In the genomic region with DNA sequence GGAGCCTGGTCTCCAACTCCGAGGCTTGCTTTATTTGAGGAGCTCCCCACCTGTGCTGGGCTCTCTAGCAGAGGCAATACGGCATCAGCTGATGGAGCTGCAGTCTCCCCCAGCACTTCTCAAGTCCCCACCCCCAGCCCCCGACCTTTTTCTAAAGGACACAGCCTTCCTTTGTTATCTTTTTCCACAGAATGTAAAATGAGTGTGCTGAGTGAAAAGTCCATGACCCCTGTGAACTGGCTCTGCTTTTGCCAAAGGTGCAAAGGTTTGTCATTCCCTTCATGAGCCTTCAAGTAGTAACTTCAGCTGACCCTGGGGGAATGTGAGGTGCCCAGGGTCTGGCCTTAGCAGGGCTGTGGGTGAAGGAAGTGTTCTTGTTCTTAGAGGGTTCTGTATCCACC, we compare ENCODE assay signal across 1 cellular context.
A peak's percentile ranks its signal among the peaks of the same experiment; 100 is the strongest.
TF ChIP-seq lines count a peak whose summit lies in the region.

No MANE protein-coding gene starts in this region.

TF ChIP-seq in K562, 482 proteins besides CTCF, POLR2A, EP300 and RAD21 (continued from another document and continues in another):
- TF ChIP-seq, protein P1, sequence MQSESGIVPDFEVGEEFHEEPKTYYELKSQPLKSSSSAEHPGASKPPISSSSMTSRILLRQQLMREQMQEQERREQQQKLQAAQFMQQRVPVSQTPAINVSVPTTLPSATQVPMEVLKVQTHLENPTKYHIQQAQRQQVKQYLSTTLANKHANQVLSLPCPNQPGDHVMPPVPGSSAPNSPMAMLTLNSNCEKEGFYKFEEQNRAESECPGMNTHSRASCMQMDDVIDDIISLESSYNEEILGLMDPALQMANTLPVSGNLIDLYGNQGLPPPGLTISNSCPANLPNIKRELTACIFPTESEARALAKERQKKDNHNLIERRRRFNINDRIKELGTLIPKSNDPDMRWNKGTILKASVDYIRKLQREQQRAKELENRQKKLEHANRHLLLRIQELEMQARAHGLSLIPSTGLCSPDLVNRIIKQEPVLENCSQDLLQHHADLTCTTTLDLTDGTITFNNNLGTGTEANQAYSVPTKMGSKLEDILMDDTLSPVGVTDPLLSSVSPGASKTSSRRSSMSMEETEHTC (IDR thresholded peaks at IDR 0.05): no peak
- no peak for TF ChIP-seq GTF2F1 (IDR thresholded peaks at IDR 0.05; ENCODE audit: low read depth, low read length)
- no peak for TF ChIP-seq FOXO4 (CRISPR knock-in tag; IDR thresholded peaks at IDR 0.05)
- TF ChIP-seq ZNF717 (CRISPR knock-in tag; IDR thresholded peaks at IDR 0.05): no peak
- TF ChIP-seq ILF3 (IDR thresholded peaks at IDR 0.05; ENCODE audit: borderline replicate concordance): no peak
- TF ChIP-seq, protein P2, sequence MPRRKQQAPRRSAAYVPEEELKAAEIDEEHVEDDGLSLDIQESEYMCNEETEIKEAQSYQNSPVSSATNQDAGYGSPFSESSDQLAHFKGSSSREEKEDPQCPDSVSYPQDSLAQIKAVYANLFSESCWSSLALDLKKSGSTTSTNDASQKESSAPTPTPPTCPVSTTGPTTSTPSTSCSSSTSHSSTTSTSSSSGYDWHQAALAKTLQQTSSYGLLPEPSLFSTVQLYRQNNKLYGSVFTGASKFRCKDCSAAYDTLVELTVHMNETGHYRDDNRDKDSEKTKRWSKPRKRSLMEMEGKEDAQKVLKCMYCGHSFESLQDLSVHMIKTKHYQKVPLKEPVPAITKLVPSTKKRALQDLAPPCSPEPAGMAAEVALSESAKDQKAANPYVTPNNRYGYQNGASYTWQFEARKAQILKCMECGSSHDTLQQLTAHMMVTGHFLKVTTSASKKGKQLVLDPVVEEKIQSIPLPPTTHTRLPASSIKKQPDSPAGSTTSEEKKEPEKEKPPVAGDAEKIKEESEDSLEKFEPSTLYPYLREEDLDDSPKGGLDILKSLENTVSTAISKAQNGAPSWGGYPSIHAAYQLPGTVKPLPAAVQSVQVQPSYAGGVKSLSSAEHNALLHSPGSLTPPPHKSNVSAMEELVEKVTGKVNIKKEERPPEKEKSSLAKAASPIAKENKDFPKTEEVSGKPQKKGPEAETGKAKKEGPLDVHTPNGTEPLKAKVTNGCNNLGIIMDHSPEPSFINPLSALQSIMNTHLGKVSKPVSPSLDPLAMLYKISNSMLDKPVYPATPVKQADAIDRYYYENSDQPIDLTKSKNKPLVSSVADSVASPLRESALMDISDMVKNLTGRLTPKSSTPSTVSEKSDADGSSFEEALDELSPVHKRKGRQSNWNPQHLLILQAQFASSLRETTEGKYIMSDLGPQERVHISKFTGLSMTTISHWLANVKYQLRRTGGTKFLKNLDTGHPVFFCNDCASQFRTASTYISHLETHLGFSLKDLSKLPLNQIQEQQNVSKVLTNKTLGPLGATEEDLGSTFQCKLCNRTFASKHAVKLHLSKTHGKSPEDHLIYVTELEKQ (CRISPR knock-in tag; IDR thresholded peaks at IDR 0.05): no peak
- no peak for TF ChIP-seq TFE3 (CRISPR knock-in tag; IDR thresholded peaks at IDR 0.05)
- TF ChIP-seq ELF4 (CRISPR knock-in tag; IDR thresholded peaks at IDR 0.05): no peak
- TF ChIP-seq ZNF431 (CRISPR knock-in tag; IDR thresholded peaks at IDR 0.05): no peak
- TF ChIP-seq TCF3 (CRISPR knock-in tag; IDR thresholded peaks at IDR 0.05): peak; percentile 54
- TF ChIP-seq ZNF407 (IDR thresholded peaks at IDR 0.05; ENCODE audit: low read depth): no peak
- no peak for TF ChIP-seq KDM2B (CRISPR knock-in tag; IDR thresholded peaks at IDR 0.05)
- no peak for TF ChIP-seq RBM25 (IDR thresholded peaks at IDR 0.05; ENCODE audit: low read depth, low read length, severe bottlenecking)
- TF ChIP-seq KDM4B (IDR thresholded peaks at IDR 0.05; ENCODE audit: borderline replicate concordance in 2 of 2, low read depth in 1 of 2): no peak
- no peak for TF ChIP-seq SIRT6 (IDR thresholded peaks at IDR 0.05; ENCODE audit: low read depth, low read length)
- no peak for TF ChIP-seq ZZZ3 (IDR thresholded peaks at IDR 0.05)
- no peak for TF ChIP-seq ZNF263 (CRISPR knock-in tag; IDR thresholded peaks at IDR 0.05; ENCODE audit: borderline replicate concordance)
- TF ChIP-seq NFYB (IDR thresholded peaks at IDR 0.05; ENCODE audit: extremely low read depth, insufficient read length): no peak
- TF ChIP-seq HMG20A (CRISPR knock-in tag; conservative IDR thresholded peaks at IDR 0.05): no peak
- TF ChIP-seq, protein P3, sequence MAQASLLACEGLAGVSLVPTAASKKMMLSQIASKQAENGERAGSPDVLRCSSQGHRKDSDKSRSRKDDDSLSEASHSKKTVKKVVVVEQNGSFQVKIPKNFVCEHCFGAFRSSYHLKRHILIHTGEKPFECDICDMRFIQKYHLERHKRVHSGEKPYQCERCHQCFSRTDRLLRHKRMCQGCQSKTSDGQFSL (CRISPR knock-in tag; IDR thresholded peaks at IDR 0.05): no peak
- TF ChIP-seq, protein P3 (tag; IDR thresholded peaks at IDR 0.05): no peak
- no peak for TF ChIP-seq RNF219 (CRISPR knock-in tag; IDR thresholded peaks at IDR 0.05)
- TF ChIP-seq MBD2 (IDR thresholded peaks at IDR 0.05; ENCODE audit: borderline replicate concordance, low read depth): 0 out of 2 replicates have a peak, but pooled peaks have one; percentile 16
- no peak for TF ChIP-seq RCOR1 (IDR thresholded peaks at IDR 0.05; ENCODE audit: borderline replicate concordance in 1 of 2, low read depth in 2 of 2, low read length in 2 of 2)
- no peak for TF ChIP-seq CTBP1 (IDR thresholded peaks at IDR 0.05; ENCODE audit: borderline replicate concordance)
- TF ChIP-seq ELK3 (CRISPR knock-in tag; IDR thresholded peaks at IDR 0.05): no peak
- TF ChIP-seq EZH2 (IDR thresholded peaks at IDR 0.05; ENCODE audit: borderline replicate concordance, low read depth, low read length): no peak
- TF ChIP-seq CCNT2 (IDR thresholded peaks at IDR 0.05; ENCODE audit: borderline replicate concordance, extremely low read depth, insufficient read length, low read depth, low read length): no peak
- TF ChIP-seq GATA2 (CRISPR knock-in tag; IDR thresholded peaks at IDR 0.05): no peak
- no peak for TF ChIP-seq L3MBTL2 (IDR thresholded peaks at IDR 0.05)
- TF ChIP-seq PYGO2 (tag; IDR thresholded peaks at IDR 0.05): no peak
- 0 out of 4 replicates have a peak, but pooled peaks of 1 of the 2 experiments have one; percentile 18 for TF ChIP-seq HDAC1 (IDR thresholded peaks at IDR 0.05)
- TF ChIP-seq TRIM28 (IDR thresholded peaks at IDR 0.05): no peak
- TF ChIP-seq, protein P4, sequence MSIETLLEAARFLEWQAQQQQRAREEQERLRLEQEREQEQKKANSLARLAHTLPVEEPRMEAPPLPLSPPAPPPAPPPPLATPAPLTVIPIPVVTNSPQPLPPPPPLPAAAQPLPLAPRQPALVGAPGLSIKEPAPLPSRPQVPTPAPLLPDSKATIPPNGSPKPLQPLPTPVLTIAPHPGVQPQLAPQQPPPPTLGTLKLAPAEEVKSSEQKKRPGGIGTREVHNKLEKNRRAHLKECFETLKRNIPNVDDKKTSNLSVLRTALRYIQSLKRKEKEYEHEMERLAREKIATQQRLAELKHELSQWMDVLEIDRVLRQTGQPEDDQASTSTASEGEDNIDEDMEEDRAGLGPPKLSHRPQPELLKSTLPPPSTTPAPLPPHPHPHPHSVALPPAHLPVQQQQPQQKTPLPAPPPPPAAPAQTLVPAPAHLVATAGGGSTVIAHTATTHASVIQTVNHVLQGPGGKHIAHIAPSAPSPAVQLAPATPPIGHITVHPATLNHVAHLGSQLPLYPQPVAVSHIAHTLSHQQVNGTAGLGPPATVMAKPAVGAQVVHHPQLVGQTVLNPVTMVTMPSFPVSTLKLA (conservative IDR thresholded peaks at IDR 0.05): no peak
- no peak for TF ChIP-seq ZNF79 (CRISPR knock-in tag; IDR thresholded peaks at IDR 0.05; ENCODE audit: low read depth)
- no peak for TF ChIP-seq BRD9 (IDR thresholded peaks at IDR 0.05; ENCODE audit: low read depth, partially characterized antibody)
